In the genomic region with DNA sequence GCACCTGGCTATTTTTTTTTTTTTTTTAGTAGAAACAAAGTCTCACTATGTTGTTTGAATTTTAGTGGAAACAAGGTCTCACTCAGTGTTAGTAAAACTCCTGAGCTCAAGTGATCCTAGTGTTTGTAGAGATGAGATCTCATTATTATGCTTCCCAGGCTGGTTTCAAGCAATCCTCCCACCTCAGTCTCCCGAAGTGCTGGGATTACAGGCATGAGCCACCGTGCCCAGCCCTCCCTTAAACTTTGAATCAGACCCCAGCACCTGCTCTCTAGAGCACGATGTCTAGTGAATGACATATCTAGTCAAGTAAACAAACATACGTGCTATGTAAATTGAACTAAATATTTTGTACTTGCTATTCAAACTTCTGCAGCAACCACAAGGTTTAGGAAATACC, we compare ENCODE assay signal across 23 cellular contexts.
DNase-seq lines count a peak whose midpoint lies in the region; ATAC-seq, FAIRE-seq and TF ChIP-seq lines count a peak whose summit lies in the region.
"Had no signal": no experiment of that assay in that cellular context is flagged by ENCODE, and none has a peak within 500 bp of the region (broad histone marks: within the 10 kb centered on the region; RNA-seq: fewer than 3 reads in every experiment).

No MANE protein-coding gene starts in this region.

- H3K14ac ChIP-seq in H1 (ENCODE audit: insufficient read length) (no peak overlapping the region), neuronal stem cell (ENCODE audit: low read length) (no peak overlapping the region)

- no peaks in the 10 kb centered on the region for H3K79me1 ChIP-seq in H1 (ENCODE audit: low read depth, low read length)
- no peaks in the 10 kb centered on the region for H3K79me1 ChIP-seq in neuronal stem cell (ENCODE audit: low read depth, low read length)

- H2BK120ac ChIP-seq in H1 (replicated peaks; ENCODE audit: low read depth, low read length) (no peak overlapping the region), neuronal stem cell (ENCODE audit: low read depth, low read length) (no peak overlapping the region)

- H3K23ac ChIP-seq in H1 (ENCODE audit: insufficient read length) (no peak overlapping the region), neuronal stem cell (ENCODE audit: low read depth, low read length, poor library complexity) (no peak overlapping the region)

- H3K9ac ChIP-seq in H1 (replicated peaks in 1 of 4; ENCODE audit: extremely low read depth in 1 of 4, low read depth in 3 of 4, low read length in 3 of 4), result no peak overlapping the region
- H3K9ac ChIP-seq in neuronal stem cell (ENCODE audit: low read depth, low read length, poor library complexity), result no peak overlapping the region

- no peak for TF ChIP-seq POLR2A in H1 (IDR thresholded peaks at IDR 0.05; ENCODE audit: control extremely low read depth in 1 of 2, low read depth in 2 of 2, low read length in 2 of 2)

- H3K79me2 ChIP-seq in H1 (ENCODE audit: control insufficient read depth in 1 of 2, insufficient read depth in 2 of 2, low read length in 2 of 2), result no peaks in the 10 kb centered on the region

- CTCF ChIA-PET in H1 (lab: Charles Lee; ENCODE audit: partially characterized antibody), result interaction anchor here (0.9 to 1.5 kb wide), 5 partner anchors 11 to 127 kb away, joined by 3 to 4 read pairs (median 4); no protein-coding TSS in a partner anchor

- FAIRE-seq in H1 (lab: Jason Lieb, UNC), result no peak
- FAIRE-seq: GM12891, HepG2 had no signal

- H4K20me1 ChIP-seq in H1 (replicated peaks in 1 of 2; ENCODE audit: control insufficient read depth in 1 of 2, insufficient read depth in 2 of 2, low read length in 2 of 2), result no peaks in the 10 kb centered on the region

- H4K91ac ChIP-seq in H1 (replicated peaks; ENCODE audit: insufficient read length, low read length), result no peak overlapping the region
- H4K91ac ChIP-seq in neuronal stem cell (ENCODE audit: low read depth, low read length, poor library complexity), result no peak overlapping the region

- no peaks in the 10 kb centered on the region for H3K23me2 ChIP-seq in H1 (ENCODE audit: low read depth, low read length)

- no peaks in the 10 kb centered on the region for H3K27me3 ChIP-seq in H1 (replicated peaks in 1 of 4; ENCODE audit: control insufficient read depth in 3 of 4, extremely low read depth in 1 of 4, insufficient read depth in 3 of 4, low read length in 3 of 4)
- no peaks in the 10 kb centered on the region for H3K27me3 ChIP-seq in neuronal stem cell (ENCODE audit: control insufficient read depth in 3 of 3, insufficient read depth in 3 of 3, low read depth in 1 of 3, low read length in 3 of 3)

- H4K5ac ChIP-seq in H1 (ENCODE audit: insufficient read length, low read depth, low read length), result no peak overlapping the region

- no peak overlapping the region for H2BK5ac ChIP-seq in H1 (ENCODE audit: low read depth, low read length)
- H2BK5ac ChIP-seq in neuronal stem cell (ENCODE audit: low read length), result no peak overlapping the region

- 70% methylated on average over 4 of the region's 4 CpGs; no CpG with 5 or more reads in 1 of the 2 experiments for WGBS in H1 (ENCODE audit: extremely low coverage in 1 of 2, insufficient coverage in 1 of 2, insufficient read length in 1 of 2, insufficient replicate concordance in 2 of 2, low coverage in 1 of 2, low lambda C conversion rate in 2 of 2, missing lambda C conversion rate in 1 of 2), 2 experiments
- WGBS in neuronal stem cell (ENCODE audit: extremely low coverage in 2 of 2, insufficient read length in 2 of 2, insufficient replicate concordance in 1 of 2), 2 donors, result no CpG with 5 or more reads among the region's 4 CpGs

- TF ChIP-seq RAD21 in H1 (IDR thresholded peaks at IDR 0.05 in 1 of 2, conservative IDR thresholded peaks at IDR 0.05 in 1 of 2; ENCODE audit: low read depth in 2 of 2, low read length in 2 of 2), result no peak

- H4K8ac ChIP-seq in H1 (ENCODE audit: extremely low read depth, insufficient read depth, low read length) (no peak overlapping the region), neuronal stem cell (ENCODE audit: low read depth, low read length) (no peak overlapping the region)

- POLR2A ChIA-PET in H1 (lab: Charles Lee; ENCODE audit: partially characterized antibody), result interaction anchor here (0.6 to 1.2 kb wide), 2 partner anchors 253 to 350 kb away, joined by 3 read pairs; no protein-coding TSS in a partner anchor

- DNase-seq in NCI-H748 (lab: John Stamatoyannopoulos, UW; ENCODE audit: unreplicated experiment) (peak; percentile 70), NCI-H748 treated with DMSO at 0.1 percent for 48 hours (lab: John Stamatoyannopoulos, UW) (no peak), NCI-H82 treated with DMSO at 0.1 percent for 48 hours (lab: John Stamatoyannopoulos, UW; ENCODE audit: unreplicated experiment) (peak; percentile 51), H1 (ENCODE audit: low read depth in 1 of 2, low spot score in 2 of 2) (no peak), neuronal stem cell (ENCODE audit: low spot score) (no peak), NCI-H2196 treated with DMSO at 0.1 percent for 48 hours (lab: John Stamatoyannopoulos, UW; ENCODE audit: unreplicated experiment) (no peak), activated T-cell treated with anti-CD3 and anti-CD28 coated beads for 4 hours (no peak)
- DNase-seq: C1 segment of cervical spinal cord; Caco-2; CD4-positive, alpha-beta memory T cell; DMS79 treated with DMSO at 0.1 percent for 48 hours; GF-D8; H9; Karpas-422; NCI-H1092; NCI-H1694 treated with DMSO at 0.1 percent for 48 hours; NCI-H2171 treated with DMSO at 0.1 percent for 48 hours; T-helper 1 cell had no signal

- H3K9me3 ChIP-seq in H1 (ENCODE audit: insufficient read depth in 2 of 2, low read depth in 1 of 2, low read length in 1 of 2), result no peaks in the 10 kb centered on the region
- no peaks in the 10 kb centered on the region for H3K9me3 ChIP-seq in neuronal stem cell (replicated peaks in 1 of 2; ENCODE audit: control insufficient read depth in 2 of 2, insufficient read depth in 1 of 2, low read depth in 1 of 2, low read length in 2 of 2)
- H3K9me3 ChIP-seq: Caco-2 had no signal

- H3K18ac ChIP-seq in H1 (ENCODE audit: extremely low read depth, low read length), result no peak overlapping the region
- H3K18ac ChIP-seq in neuronal stem cell (ENCODE audit: low read length), result no peak overlapping the region

- H2BK15ac ChIP-seq in H1 (ENCODE audit: low read length), result no peak overlapping the region
- no peak overlapping the region for H2BK15ac ChIP-seq in neuronal stem cell (ENCODE audit: low read length)

- no peak overlapping the region for H3K27ac ChIP-seq in H1 (ENCODE audit: low read depth, low read length)
- no peak overlapping the region for H3K27ac ChIP-seq in neuronal stem cell (replicated peaks; ENCODE audit: low read length)
- H3K27ac ChIP-seq: RWPE1 had no signal

- H3K4me2 ChIP-seq in H1 (ENCODE audit: insufficient read depth in 1 of 2, low read depth in 2 of 2, low read length in 2 of 2), result no peak overlapping the region
- no peak overlapping the region for H3K4me2 ChIP-seq in neuronal stem cell (ENCODE audit: insufficient read depth, low read length, poor library complexity, severe bottlenecking)

- H3K4ac ChIP-seq in H1 (replicated peaks; ENCODE audit: insufficient read length, low read depth, low read length), result no peak overlapping the region
- no peak overlapping the region for H3K4ac ChIP-seq in neuronal stem cell (ENCODE audit: low read length)

- no peaks in the 10 kb centered on the region for H3K36me3 ChIP-seq in H1 (ENCODE audit: control insufficient read depth in 2 of 4, insufficient read depth in 4 of 4, low read length in 3 of 4)
- H3K36me3 ChIP-seq in neuronal stem cell (replicated peaks in 1 of 2; ENCODE audit: control insufficient read depth in 2 of 2, insufficient read depth in 2 of 2, low read length in 2 of 2), result no peaks in the 10 kb centered on the region

- H2AK5ac ChIP-seq in H1 (ENCODE audit: low read depth, low read length) (no peak overlapping the region), neuronal stem cell (ENCODE audit: low read depth, low read length) (no peak overlapping the region)

- H2AFZ ChIP-seq in H1 (ENCODE audit: low read length), result 0 out of 2 replicates have a peak overlapping the region, but pooled peaks have one; percentile 0
- H2AFZ ChIP-seq in neuronal stem cell (ENCODE audit: low read length), result peak overlapping the region; percentile 36

- H3K4me3 ChIP-seq in H1 (ENCODE audit: extremely low read depth in 1 of 4, insufficient read depth in 2 of 4, low read depth in 3 of 4, low read length in 4 of 4), result no peak overlapping the region
- H3K4me3 ChIP-seq in neuronal stem cell (ENCODE audit: low read length in 2 of 2), result no peak overlapping the region

- no peak overlapping the region for H2BK12ac ChIP-seq in H1 (ENCODE audit: low read depth, low read length)
- no peak overlapping the region for H2BK12ac ChIP-seq in neuronal stem cell (ENCODE audit: low read length)

- peaks cover 0 to 4% (median 0%) of the 10 kb centered on the region in 4 experiments; a peak in 2 of 7 replicates for H3K4me1 ChIP-seq in H1 (replicated peaks in 1 of 4; ENCODE audit: control insufficient read depth in 3 of 4, insufficient read depth in 4 of 4, low read length in 3 of 4)
- H3K4me1 ChIP-seq in neuronal stem cell (ENCODE audit: control insufficient read depth in 2 of 2, insufficient read depth in 1 of 2, low read depth in 1 of 2, low read length in 2 of 2), result peaks cover 0 to 12% of the 10 kb centered on the region in 2 donors
- H3K4me1 ChIP-seq: Caco-2 had no signal

- no peak overlapping the region for H2BK20ac ChIP-seq in H1 (ENCODE audit: low read length)

- H3K56ac ChIP-seq in H1 (replicated peaks; ENCODE audit: insufficient read length, low read depth, low read length), result no peak overlapping the region

- no peak for ATAC-seq in GM18858 (IDR thresholded peaks at IDR 0.05; ENCODE audit: unreplicated experiment)
- ATAC-seq: HepG2, Panc1 had no signal

- no peak for TF ChIP-seq CTCF in H1 (IDR thresholded peaks at IDR 0.05; ENCODE audit: control extremely low read depth in 1 of 3, insufficient read depth in 1 of 3, low read depth in 1 of 3, low read length in 3 of 3)

- TF ChIP-seq EP300 in H1 (IDR thresholded peaks at IDR 0.05; ENCODE audit: borderline replicate concordance in 1 of 2, low read depth in 2 of 2, low read length in 2 of 2), result no peak

Comparison
In these comparisons a context has a peak if more than half of its experiments do, and no peak if none do; other contexts are left out.
1. DNase-seq: peak in NCI-H748 (single experiment) and NCI-H82 treated with DMSO at 0.1 percent for 48 hours (single experiment); none in NCI-H748 treated with DMSO at 0.1 percent for 48 hours (single experiment), H1 (0 of 2), neuronal stem cell (single experiment), NCI-H2196 treated with DMSO at 0.1 percent for 48 hours (single experiment) and activated T-cell treated with anti-CD3 and anti-CD28 coated beads for 4 hours (single experiment).